8 cellular contexts compared by ENCODE assay signal in the genomic region with DNA sequence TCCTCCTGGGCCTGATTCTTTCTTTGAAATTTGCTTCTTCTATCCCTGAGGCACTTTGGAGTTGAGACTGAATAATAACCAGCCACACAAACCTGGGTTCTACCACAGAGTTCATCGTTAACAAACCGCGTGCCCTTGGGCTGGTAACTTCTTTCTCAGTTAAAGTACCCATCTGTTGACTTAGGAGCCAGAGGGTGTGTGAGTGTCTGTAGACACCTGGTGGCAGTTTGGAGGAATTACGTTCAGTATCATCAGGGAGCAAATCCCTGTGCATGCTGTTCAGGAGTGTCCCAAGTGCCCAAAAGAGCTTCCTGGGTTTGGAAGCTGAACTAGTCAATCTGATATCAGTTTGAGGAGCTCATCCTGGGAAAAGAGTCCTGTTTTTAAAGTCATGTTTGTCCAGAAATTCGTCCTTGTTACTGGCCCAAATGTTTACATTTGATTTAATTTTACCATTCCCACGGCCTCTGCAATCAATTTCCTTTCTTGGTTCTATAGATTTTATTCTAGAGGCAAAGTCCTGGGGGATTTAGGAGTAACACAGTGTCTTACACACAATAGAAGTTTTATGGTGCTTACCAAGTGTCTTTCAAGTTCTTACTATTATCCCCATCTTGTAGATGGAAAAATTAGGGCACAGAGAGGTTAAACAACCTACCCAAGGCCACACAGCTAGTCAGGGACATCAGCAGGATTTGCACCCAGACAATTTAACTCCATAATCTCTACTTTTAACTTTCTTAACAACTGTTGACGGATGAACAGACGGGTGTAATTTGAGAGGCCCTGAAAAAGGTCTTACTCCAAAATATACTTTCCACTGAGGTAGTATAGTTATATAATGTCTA. TPM values are rescaled to one million over a fixed set of nuclear protein-coding genes. Genes with fewer than 3 reads are reported as not detected.
DNase-seq lines count a peak whose midpoint lies in the region; ATAC-seq, FAIRE-seq and TF ChIP-seq lines count a peak whose summit lies in the region.

No MANE protein-coding gene starts in this region.

- ATAC-seq in HG02588 (IDR thresholded peaks at IDR 0.05; ENCODE audit: unreplicated experiment) (peak; percentile 53), HG03135 (IDR thresholded peaks at IDR 0.05; ENCODE audit: unreplicated experiment) (no peak)

- FAIRE-seq in urothelium cell line (lab: Jason Lieb, UNC): peak; percentile 20

- DNase-seq in DMS 273 (lab: John Stamatoyannopoulos, UW; ENCODE audit: unreplicated experiment) (peak; percentile 85), NCI-H510A treated with DMSO at 0.1 percent for 48 hours (lab: John Stamatoyannopoulos, UW) (peak; percentile 9), epithelial cell of proximal tubule (ENCODE audit: low read depth) (no peak), myocyte (ENCODE audit: low read depth) (peak; percentile 78), urothelium cell line (ENCODE audit: low spot score) (peak; percentile 64)
- DNase-seq in activated CD4-positive, alpha-beta T cell treated with anti-CD3 and anti-CD28 coated beads, Interleukin-2, amount 50 U/mL, for 48 hours: peak; percentile 10 to 23

- no peak overlapping the region for H3K4me3 ChIP-seq in epithelial cell of proximal tubule (ENCODE audit: low read depth, low read length)

- peak; percentile 91 for TF ChIP-seq CTCF in epithelial cell of proximal tubule (conservative IDR thresholded peaks at IDR 0.05; ENCODE audit: low read depth, low read length)

RNA-seq across cellular contexts. Expression of gene RPTN, which starts 26.7 kb away (rescaled TPM):
- total RNA-seq in epithelial cell of proximal tubule (not detected in 2 replicates), myocyte (1.0 and 1.9 TPM in 2 replicates)
- 0.18 TPM for polyA plus RNA-seq in myocyte (2012)

RNA-seq across cellular contexts. Expression of gene HRNR, which starts 38.2 kb away (rescaled TPM):
- not detected in 2 replicates for total RNA-seq in epithelial cell of proximal tubule
- not detected in 2 replicates for total RNA-seq in myocyte
- polyA plus RNA-seq in myocyte (2012): 0.16 TPM
